In genomic region chr10:96701265-96701664, GRCh38 we compare ENCODE assay signal across 36 cellular contexts. TPM values are rescaled to one million over a fixed set of nuclear protein-coding genes. Genes with fewer than 3 reads are reported as not detected.
DNase-seq lines count a peak whose midpoint lies in the region; ATAC-seq, FAIRE-seq and TF ChIP-seq lines count a peak whose summit lies in the region.
"Had no signal": no experiment of that assay in that cellular context is flagged by ENCODE, and none has a peak within 500 bp of the region (broad histone marks: within the 10 kb centered on the region; RNA-seq: fewer than 3 reads in every experiment).

No MANE protein-coding gene starts in this region.

- TF ChIP-seq RAD21 in K562 (CRISPR knock-in tag; conservative IDR thresholded peaks at IDR 0.05 in 1 of 2, IDR thresholded peaks at IDR 0.05 in 1 of 2): no peak

- H3K36me3 ChIP-seq in Karpas-422 (ENCODE audit: insufficient read depth, low read length) (no peaks in the 10 kb centered on the region; the same call in 1 of the 2 replicates), K562 (ENCODE audit: control insufficient read depth, insufficient read depth, low read length) (no peaks in the 10 kb centered on the region)
- no peaks in the 10 kb centered on the region for H3K36me3 ChIP-seq in CD4-positive, alpha-beta memory T cell (ENCODE audit: insufficient read depth, low read length)
- H3K36me3 ChIP-seq: neural progenitor cell, right atrium auricular region, thyroid gland, uterus had no signal

- H3K9me2 ChIP-seq in Karpas-422 (replicated peaks; ENCODE audit: insufficient read depth, low read length): no peaks in the 10 kb centered on the region

- peaks cover 73% of the 10 kb centered on the region for H3K4me1 Mint-ChIP-seq in stimulated activated memory B cell treated with anti-CD40 and anti-IgM and Interleukin-4, amounts not matched to agents 10 μg/mL and 1 μg/mL and 100 μg/mL, for 72 hours
- peaks cover 0 to 5% (median 1%) of the 10 kb centered on the region in 4 donors for H3K4me1 Mint-ChIP-seq in CD4-positive, alpha-beta memory T cell
- peaks cover 22 to 29% of the 10 kb centered on the region in 2 donors for H3K4me1 Mint-ChIP-seq in effector memory CD8-positive, alpha-beta T cell (ENCODE audit: low read depth in 2 of 2)
- H3K4me1 Mint-ChIP-seq: neural progenitor cell had no signal

- no peak overlapping the region for H2AFZ ChIP-seq in Karpas-422 (ENCODE audit: low read length)
- H2AFZ ChIP-seq in K562 (ENCODE audit: low read depth, low read length): 0 out of 2 replicates have a peak overlapping the region, but pooled peaks have one; percentile 66
- H2AFZ ChIP-seq: GM23338, neural progenitor cell had no signal

- no peak for FAIRE-seq in K562 (lab: Jason Lieb, UNC)
- FAIRE-seq: A204.1, bronchial epithelial cell, RCC 7860 had no signal

- H3K27ac ChIP-seq in Karpas-422 (ENCODE audit: low read length) (peak overlapping the region; percentile 100), K562 (ENCODE audit: extremely low read depth, low read depth, low read length) (no peak overlapping the region)
- no peak overlapping the region for H3K27ac ChIP-seq in CD4-positive, alpha-beta memory T cell (ENCODE audit: low read depth, low read length)
- H3K27ac ChIP-seq: epithelial cell of prostate, neural progenitor cell, right atrium auricular region, thyroid gland, uterus, VCaP had no signal

- peaks cover 87% of the 10 kb centered on the region for H3K4me1 ChIP-seq in Karpas-422 (ENCODE audit: low read length)
- peaks cover 0 to 4% of the 10 kb centered on the region in 2 experiments; a peak in 1 of 5 replicates for H3K4me1 ChIP-seq in K562 (replicated peaks in 1 of 2; ENCODE audit: control insufficient read depth in 2 of 2, insufficient read depth in 2 of 2, low read length in 2 of 2)
- H3K4me1 ChIP-seq in CD4-positive, alpha-beta memory T cell (ENCODE audit: insufficient read depth, low read length): no peaks in the 10 kb centered on the region
- H3K4me1 ChIP-seq: right atrium auricular region, thyroid gland, uterus had no signal

- in situ Hi-C loops in K562 (cut with MboI): no loop called here

- H3K4me3 ChIP-seq in Karpas-422 (ENCODE audit: low read length): peak overlapping the region; percentile 72
- H3K4me3 ChIP-seq in K562: no peak overlapping the region
- no peak overlapping the region for H3K4me3 ChIP-seq in CD4-positive, alpha-beta memory T cell (ENCODE audit: low read length in 2 of 2)
- H3K4me3 ChIP-seq in lower leg skin (ENCODE audit: low read depth, poor library complexity, severe bottlenecking): no peak overlapping the region
- H3K4me3 ChIP-seq: GM23338, neural progenitor cell, right atrium auricular region, smooth muscle cell, thyroid gland, uterus had no signal

- POLR2A ChIA-PET in K562 (lab: Yijun Ruan, JAX): no interaction called here
- POLR2A ChIA-PET in CD4-positive, alpha-beta memory T cell (lab: Charles Lee; ENCODE audit: partially characterized antibody): no interaction called here

- intact Hi-C loops in K562 (cut with micrococcal nuclease) (no loop called here), lower leg skin (cut with DNase I; ENCODE audit: low total_unique reads) (no loop called here)
- intact Hi-C loops in CD4-positive, alpha-beta memory T cell (cut with micrococcal nuclease): no loop called here

- CTCF ChIA-PET in K562 (lab: Yijun Ruan, JAX; ENCODE audit: low intra/inter-chr PET ratio): no interaction called here
- CTCF ChIA-PET in CD4-positive, alpha-beta memory T cell (lab: Charles Lee; ENCODE audit: partially characterized antibody): no interaction called here

- TF ChIP-seq CTCF in K562 (IDR thresholded peaks at IDR 0.05 in 2 of 3, conservative IDR thresholded peaks at IDR 0.05 in 1 of 3; ENCODE audit: insufficient read depth in 2 of 3, low read depth in 1 of 3, low read length in 3 of 3): no peak
- no peak for TF ChIP-seq CTCF in lower leg skin (IDR thresholded peaks at IDR 0.05)

- BruUV-seq in K562 (replicated peaks; lab: Mats Ljungman, UMichigan): no TSS peak

- H3K9me1 ChIP-seq in K562 (ENCODE audit: control insufficient read depth, insufficient read depth, low read length): no peaks in the 10 kb centered on the region

- WGBS in K562 (ENCODE audit: insufficient coverage, low coverage, missing lambda C conversion rate): 10% methylated on average over 3 of the region's 3 CpGs
- WGBS in lower leg skin, 2 donors: 59 to 64% methylated on average over 3 of the region's 3 CpGs

- peak overlapping the region; percentile 98 for H3K27ac Mint-ChIP-seq in stimulated activated memory B cell treated with anti-CD40 and anti-IgM and Interleukin-4, amounts not matched to agents 10 μg/mL and 1 μg/mL and 100 μg/mL, for 72 hours
- no peak overlapping the region for H3K27ac Mint-ChIP-seq in CD4-positive, alpha-beta memory T cell
- H3K27ac Mint-ChIP-seq in effector memory CD8-positive, alpha-beta T cell: peak overlapping the region in 1 of 2 donors; percentile 66
- H3K27ac Mint-ChIP-seq: activated naive CD4-positive, alpha-beta T cell treated with anti-CD3 and anti-CD28 coated beads, Interleukin-2, amount 50 U/mL, for 72 hours; activated T-helper 2 cell treated with anti-CD3 and anti-CD28 coated beads, Interferon-gamma antibody, Interleukin-2, Interleukin-4, amounts not matched to agents 10 μg/mL and 5 μg/mL and 100 μg/mL, durations not matched to agents 14 hours and 24 hours and 36 hours; GM23338 had no signal

- ATAC-seq in K562: no peak
- no peak for ATAC-seq in stimulated activated memory B cell treated with anti-CD40 and anti-IgM and Interleukin-4, amounts not matched to agents 10 μg/mL and 1 μg/mL and 100 μg/mL, for 72 hours
- no peak for ATAC-seq in effector memory CD8-positive, alpha-beta T cell (replicated peaks)
- ATAC-seq: activated naive CD4-positive, alpha-beta T cell treated with anti-CD3 and anti-CD28 coated beads, Interleukin-2, amount 50 U/mL, for 72 hours; GM23338; left colon had no signal

- peak overlapping the region; percentile 91 for H3K4me3 Mint-ChIP-seq in stimulated activated memory B cell treated with anti-CD40 and anti-IgM and Interleukin-4, amounts not matched to agents 10 μg/mL and 1 μg/mL and 100 μg/mL, for 72 hours
- H3K4me3 Mint-ChIP-seq in CD4-positive, alpha-beta memory T cell: no peak overlapping the region
- H3K4me3 Mint-ChIP-seq in effector memory CD8-positive, alpha-beta T cell: peak overlapping the region in 1 of 2 donors; percentile 54
- H3K4me3 Mint-ChIP-seq: GM23338, neural progenitor cell had no signal

- DNase-seq in NCI-H2171 treated with DMSO at 0.1 percent for 48 hours (lab: John Stamatoyannopoulos, UW): peak; percentile 3
- no peak for DNase-seq in NCI-H2171 (lab: John Stamatoyannopoulos, UW)
- DNase-seq in Karpas-422: peak; percentile 81
- DNase-seq in K562 (ENCODE audit: extremely low read depth in 1 of 4, low spot score in 3 of 4): no peak
- no peak for DNase-seq in CD4-positive, alpha-beta memory T cell
- DNase-seq in lower leg skin (ENCODE audit: low spot score in 2 of 2): no peak
- DNase-seq in effector memory CD8-positive, alpha-beta T cell: no peak
- DNase-seq: activated CD4-positive, alpha-beta T cell treated with anti-CD3 and anti-CD28 coated beads for 4 hours; activated T-cell treated with anti-CD3 and anti-CD28 coated beads for 4 hours; CD8-positive, alpha-beta memory T cell; DMS153; effector CD4-positive, alpha-beta T cell; mammary epithelial cell; NCI-H1105 treated with DMSO at 0.1 percent for 48 hours; NCI-H2029 treated with DMSO at 0.1 percent for 48 hours; NCI-H345; SHP77 treated with DMSO at 0.1 percent for 48 hours; stimulated activated CD4-positive, alpha-beta T cell treated with anti-CD3 and anti-CD28 coated beads, Interleukin-1b, Interleukin-23, amount 100 ng/mL, for 48 hours; SW 1271; T-helper 9 cell; thyroid gland; uterus had no signal

- no peaks in the 10 kb centered on the region; the same call in 1 of the 2 replicates for H4K20me1 ChIP-seq in Karpas-422 (ENCODE audit: insufficient read depth, low read depth, low read length)
- no peaks in the 10 kb centered on the region for H4K20me1 ChIP-seq in K562 (replicated peaks; ENCODE audit: control insufficient read depth, insufficient read depth, low read length)

- H3K79me2 ChIP-seq in Karpas-422 (ENCODE audit: low read length) (peaks cover 68% of the 10 kb centered on the region), K562 (ENCODE audit: control insufficient read depth, insufficient read depth, low read length) (no peaks in the 10 kb centered on the region)

- peak overlapping the region; percentile 87 for H3K4me2 ChIP-seq in Karpas-422 (ENCODE audit: low read depth, low read length, poor library complexity, severe bottlenecking)
- H3K4me2 ChIP-seq in K562 (ENCODE audit: insufficient read depth, low read length): no peak overlapping the region
- H3K4me2 ChIP-seq: GM23338, neural progenitor cell, smooth muscle cell had no signal

- H3K9me3 Mint-ChIP-seq in stimulated activated memory B cell treated with anti-CD40 and anti-IgM and Interleukin-4, amounts not matched to agents 10 μg/mL and 1 μg/mL and 100 μg/mL, for 72 hours: no peaks in the 10 kb centered on the region
- peaks cover 0 to 2% (median 0%) of the 10 kb centered on the region in 8 donors for H3K9me3 Mint-ChIP-seq in CD4-positive, alpha-beta memory T cell
- no peaks in the 10 kb centered on the region for H3K9me3 Mint-ChIP-seq in effector memory CD8-positive, alpha-beta T cell
- H3K9me3 Mint-ChIP-seq: activated naive CD4-positive, alpha-beta T cell treated with anti-CD3 and anti-CD28 coated beads, Interleukin-2, amount 50 U/mL, for 72 hours; activated T-helper 2 cell treated with anti-CD3 and anti-CD28 coated beads, Interferon-gamma antibody, Interleukin-2, Interleukin-4, amounts not matched to agents 10 μg/mL and 5 μg/mL and 100 μg/mL, durations not matched to agents 14 hours and 24 hours and 36 hours; CD8-positive, alpha-beta memory T cell; GM23338; neural progenitor cell had no signal

- no peak for TF ChIP-seq EP300 in K562 (IDR thresholded peaks at IDR 0.05; ENCODE audit: low read length)

- H3K27me3 ChIP-seq in Karpas-422 (ENCODE audit: low read length) (no peaks in the 10 kb centered on the region), K562 (ENCODE audit: control insufficient read depth in 2 of 2, insufficient read depth in 2 of 2, low read length in 2 of 2) (no peaks in the 10 kb centered on the region)
- no peaks in the 10 kb centered on the region for H3K27me3 ChIP-seq in CD4-positive, alpha-beta memory T cell (ENCODE audit: insufficient read depth, low read length)
- H3K27me3 ChIP-seq: neural progenitor cell, right atrium auricular region, thyroid gland, uterus had no signal

- H3K9ac ChIP-seq in Karpas-422 (ENCODE audit: low read length): peak overlapping the region; percentile 69
- H3K9ac ChIP-seq in K562 (ENCODE audit: insufficient read depth in 1 of 2, low read depth in 2 of 2, low read length in 2 of 2): no peak overlapping the region
- H3K9ac ChIP-seq: neural progenitor cell had no signal

- H3K9me3 ChIP-seq in Karpas-422 (ENCODE audit: low read length) (no peaks in the 10 kb centered on the region), K562 (replicated peaks; ENCODE audit: control insufficient read depth, insufficient read depth, low read depth, low read length) (no peaks in the 10 kb centered on the region)
- no peaks in the 10 kb centered on the region for H3K9me3 ChIP-seq in CD4-positive, alpha-beta memory T cell (ENCODE audit: control insufficient read depth in 1 of 2, low read length in 2 of 2)
- H3K9me3 ChIP-seq: right atrium auricular region, thyroid gland, uterus had no signal

- no peaks in the 10 kb centered on the region for H3K27me3 Mint-ChIP-seq in stimulated activated memory B cell treated with anti-CD40 and anti-IgM and Interleukin-4, amounts not matched to agents 10 μg/mL and 1 μg/mL and 100 μg/mL, for 72 hours
- H3K27me3 Mint-ChIP-seq in CD4-positive, alpha-beta memory T cell: no peaks in the 10 kb centered on the region
- H3K27me3 Mint-ChIP-seq in effector memory CD8-positive, alpha-beta T cell: no peaks in the 10 kb centered on the region
- H3K27me3 Mint-ChIP-seq: CD8-positive, alpha-beta memory T cell had no signal

- TF ChIP-seq POLR2A in K562 (conservative IDR thresholded peaks at IDR 0.05): no peak
- TF ChIP-seq POLR2A in lower leg skin (IDR thresholded peaks at IDR 0.05): no peak

- no peaks in the 10 kb centered on the region for H3K36me3 Mint-ChIP-seq in stimulated activated memory B cell treated with anti-CD40 and anti-IgM and Interleukin-4, amounts not matched to agents 10 μg/mL and 1 μg/mL and 100 μg/mL, for 72 hours
- H3K36me3 Mint-ChIP-seq in CD4-positive, alpha-beta memory T cell: no peaks in the 10 kb centered on the region
- H3K36me3 Mint-ChIP-seq in effector memory CD8-positive, alpha-beta T cell (ENCODE audit: insufficient read depth): peaks cover 9% of the 10 kb centered on the region
- H3K36me3 Mint-ChIP-seq: activated naive CD4-positive, alpha-beta T cell treated with anti-CD3 and anti-CD28 coated beads, Interleukin-2, amount 50 U/mL, for 72 hours; neural progenitor cell had no signal

RNA-seq across cellular contexts. Expression of gene PIK3AP1, which starts 19.0 kb away (rescaled TPM):
- total RNA-seq in Karpas-422 (2014; rRNA removed; shearing (Covaris generic); ENCODE audit: low replicate concordance): 131 and 162 TPM in 2 replicates
- total RNA-seq in K562 (2011; cell fraction: chromatin; rRNA removed; ENCODE audit: low replicate concordance): 3.0 and 3.5 TPM in 2 replicates
- 1.0 and 1.2 TPM in 2 replicates for total RNA-seq in K562 (2011; cell fraction: nucleolus; rRNA removed)
- 1.6 and 1.8 TPM in 2 replicates for total RNA-seq in K562 (2011; cell fraction: nucleoplasm; rRNA removed)
- 1.5 and 1.6 TPM in 2 replicates for total RNA-seq in K562 (2014; rRNA removed)
- total RNA-seq in K562 (2014; rRNA removed; fragmentation: Illumina TruSeq; extraction: Trizol): 1.6 TPM in 2 replicates
- 1.1 and 1.5 TPM in 2 replicates for total RNA-seq in K562 (2015; rRNA removed; fragmentation: Illumina TruSeq; extraction: Trizol)
- total RNA-seq in K562 (2021): 1.4 TPM in 2 replicates
- polyA plus RNA-seq in K562 (2011; rRNA removed): 2.4 and 5.1 TPM in 2 replicates
- 1.4 and 4.7 TPM in 2 replicates for polyA plus RNA-seq in K562 (2011; cell fraction: cytosol; rRNA removed)
- 1.9 and 3.7 TPM in 2 replicates for polyA plus RNA-seq in K562 (2011; cell fraction: nucleus; rRNA removed)
- 0.98 and 1.3 TPM in 2 replicates for polyA plus RNA-seq in K562 (2012)
- polyA plus RNA-seq in K562 (2014; fragmentation: Illumina TruSeq; extraction: Trizol): 1.7 and 1.9 TPM in 2 replicates
- polyA plus RNA-seq in K562 (2014; fragmentation: Nextera tagmentation; extraction: Ambion mirVana): under 1 TPM; 0.20 to 0.35 TPM
- 1.2 and 1.3 TPM in 2 replicates for polyA plus RNA-seq in K562 (2014; rRNA removed)
- polyA minus RNA-seq in K562 (2011; rRNA and poly(A)+ RNA removed): 4.9 and 17.9 TPM in 2 replicates
- polyA minus RNA-seq in K562 (2011; cell fraction: cytosol; rRNA and poly(A)+ RNA removed): 2.7 and 6.6 TPM in 2 replicates
- polyA minus RNA-seq in K562 (2011; cell fraction: nucleus; rRNA and poly(A)+ RNA removed): 0.94 and 4.3 TPM in 2 replicates
- total RNA-seq in CD4-positive, alpha-beta memory T cell: 1 to 10 TPM; 1.7 to 2.6 TPM
- polyA plus RNA-seq in CD4-positive, alpha-beta memory T cell: 1 to 10 TPM; 1.1 to 1.3 TPM
- total RNA-seq in lower leg skin: 1 to 10 TPM; 2.2 to 5.4 (median 3.5) TPM
- total RNA-seq: MCF 10A had no signal
- polyA plus RNA-seq: mammary epithelial cell, smooth muscle cell had no signal

Comparison
In these comparisons a context has a peak if more than half of its experiments do, and no peak if none do; other contexts are left out.
1. DNase-seq: peak in NCI-H2171 treated with DMSO at 0.1 percent for 48 hours (single experiment) and Karpas-422 (single experiment); none in NCI-H2171 (single experiment), K562 (0 of 4), CD4-positive, alpha-beta memory T cell (0 of 5), lower leg skin (0 of 2) and effector memory CD8-positive, alpha-beta T cell (0 of 3).
2. RNA of gene PIK3AP1, which starts 19.0 kb away (total RNA-seq): 131 to 162 TPM in Karpas-422; 2.2 to 5.4 TPM in lower leg skin, 1.7 to 2.6 TPM in CD4-positive, alpha-beta memory T cell and 1.0 to 3.5 TPM in K562; every median in the first group is over 10 times any median in the second.